In the genomic region with DNA sequence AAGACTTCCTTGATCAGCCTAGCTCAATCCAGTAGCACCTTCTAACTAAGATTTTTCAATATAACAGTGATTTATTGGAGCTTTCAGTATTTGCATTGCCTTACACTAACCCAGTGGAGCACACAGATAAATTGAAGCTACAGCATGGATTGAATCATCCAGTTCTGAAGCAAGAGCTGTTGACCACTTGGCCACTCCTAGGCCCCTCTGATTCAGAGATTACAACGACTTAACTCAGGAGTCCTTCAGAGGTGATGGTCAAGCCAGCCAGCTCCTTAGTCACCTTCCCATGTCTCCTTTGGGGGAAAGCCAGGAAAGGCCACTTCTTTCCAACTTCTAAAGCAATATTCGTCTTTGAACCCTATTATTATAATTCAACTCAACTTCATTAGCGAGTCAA, we compare ENCODE assay signal across 26 cellular contexts.
A peak's percentile ranks its signal among the peaks of the same experiment; 100 is the strongest.
DNase-seq lines count a peak whose midpoint lies in the region; ATAC-seq, FAIRE-seq and TF ChIP-seq lines count a peak whose summit lies in the region.
"Had no signal": no experiment of that assay in that cellular context is flagged by ENCODE, and none has a peak within 500 bp of the region (broad histone marks: within the 10 kb centered on the region; RNA-seq: fewer than 3 reads in every experiment).

No MANE protein-coding gene starts in this region.

- H3K9me3 Mint-ChIP-seq in GM23338, result peaks cover 7% of the 10 kb centered on the region; the same call in 1 of the 3 replicates

- H3K9me3 ChIP-seq in vagina, result no peaks in the 10 kb centered on the region
- H3K9me3 ChIP-seq: BE2C, gastrocnemius medialis, SJSA1 had no signal

- H3K4me1 ChIP-seq in GM23338 (ENCODE audit: insufficient read depth) (peaks cover 21% of the 10 kb centered on the region), vagina (peaks cover 20% of the 10 kb centered on the region)
- H3K4me1 ChIP-seq: BE2C had no signal

- no peaks in the 10 kb centered on the region for H4K20me1 ChIP-seq in GM23338 (replicated peaks; ENCODE audit: insufficient read depth)

- peak overlapping the region; percentile 73; the same call in 1 of the 2 replicates for H3K4me2 ChIP-seq in GM23338

- H3K9me2 ChIP-seq in GM23338 (ENCODE audit: insufficient read depth), result no peaks in the 10 kb centered on the region; the same call in 1 of the 2 replicates

- no peak for TF ChIP-seq POLR2A in vagina (IDR thresholded peaks at IDR 0.05)

- H3K27me3 ChIP-seq in GM23338 (ENCODE audit: insufficient read depth) (no peaks in the 10 kb centered on the region), vagina (no peaks in the 10 kb centered on the region)
- H3K27me3 ChIP-seq: BE2C, gastrocnemius medialis, hepatocyte, SJSA1 had no signal

- H3K27me3 Mint-ChIP-seq in GM23338 (ENCODE audit: insufficient read depth, low read depth, poor library complexity), result peaks cover 8% of the 10 kb centered on the region

- H3K27ac Mint-ChIP-seq in GM23338, result no peak overlapping the region

- ATAC-seq in GM23338, result no peak
- ATAC-seq: left lobe of liver had no signal

- intact Hi-C loops in vagina (cut with DNase I), result loop anchor here (5.0 kb wide), 1 partner anchor 220 kb away; no protein-coding TSS in a partner anchor
- intact Hi-C loops in cardiac septum (cut with DNase I), result loop anchor here (2.0 to 10.0 kb wide), 5 partner anchors 83 to 693 kb away; a partner anchor contains a TSS

- no peaks in the 10 kb centered on the region for H3K79me2 ChIP-seq in GM23338 (replicated peaks; ENCODE audit: insufficient read depth)
- H3K79me2 ChIP-seq: hepatocyte had no signal

- H2AFZ ChIP-seq in GM23338, result no peak overlapping the region

- H3K36me3 ChIP-seq in GM23338 (ENCODE audit: insufficient read depth) (no peaks in the 10 kb centered on the region), vagina (no peaks in the 10 kb centered on the region)
- H3K36me3 ChIP-seq: BE2C, gastrocnemius medialis, SJSA1 had no signal

- H3K4me3 Mint-ChIP-seq in GM23338, result no peak overlapping the region; the same call in 2 of the 3 replicates

- DNase-seq in AG08395 (ENCODE audit: low spot score), result peak; percentile 46
- DNase-seq in GM23338 (ENCODE audit: low spot score), result no peak
- peak; percentile 14 for DNase-seq in RCC 7860 (ENCODE audit: low spot score)
- peak; percentile 19 for DNase-seq in fibroblast of pulmonary artery (ENCODE audit: low read depth)
- DNase-seq in vagina (ENCODE audit: extremely low spot score in 2 of 2), result no peak
- DNase-seq in cerebellar nuclear complex (lab: John Stamatoyannopoulos, UW), result no peak
- DNase-seq in cardiac septum (ENCODE audit: low spot score), result no peak
- DNase-seq in DMS53 treated with DMSO at 0.1 percent for 48 hours (lab: John Stamatoyannopoulos, UW; ENCODE audit: unreplicated experiment), result no peak
- DNase-seq: 8988T; activated CD4-positive, alpha-beta T cell treated with anti-CD3 and anti-CD28 coated beads, Interleukin-2, amount 50 U/mL, for 4 hours; activated naive CD4-positive, alpha-beta T cell treated with anti-CD3 and anti-CD28 coated beads, Interleukin-2, amount 50 U/mL, for 16 hours; BE2C; DMS153; effector memory CD4-positive, alpha-beta T cell; gastrocnemius medialis; GDM1; Kasumi-1; NCI-H187; NCI-H2171 treated with DMSO at 0.1 percent for 48 hours; NCI-H524; NK-92 treated with Interleukin-12 subunit alpha and Interleukin-12 subunit beta, amount 100 ng/mL, for 24 hours; T-helper 1 cell had no signal

- H3K4me3 ChIP-seq in GM23338 (peak overlapping the region; percentile 44; the same call in 1 of the 2 replicates), fibroblast of pulmonary artery (replicated peaks; ENCODE audit: low read depth, low read length) (no peak overlapping the region), vagina (no peak overlapping the region)
- H3K4me3 ChIP-seq: hepatocyte had no signal

- H3F3A ChIP-seq in GM23338 (replicated peaks; ENCODE audit: low read depth), result no peaks in the 10 kb centered on the region

- peaks cover 32% of the 10 kb centered on the region for H3K4me1 Mint-ChIP-seq in GM23338

- no peak for FAIRE-seq in RCC 7860 (lab: Jason Lieb, UNC)

- H3K27ac ChIP-seq in GM23338 (ENCODE audit: low read depth), result no peak overlapping the region
- no peak overlapping the region for H3K27ac ChIP-seq in vagina
- H3K27ac ChIP-seq: coronary artery, gastrocnemius medialis, hepatocyte, SJSA1 had no signal

- TF ChIP-seq CTCF in GM23338 (conservative IDR thresholded peaks at IDR 0.05; ENCODE audit: low read depth in 2 of 2) (no peak), fibroblast of pulmonary artery (IDR thresholded peaks at IDR 0.05; ENCODE audit: low read length, missing control alignments) (no peak), vagina (IDR thresholded peaks at IDR 0.05) (no peak)

- H3K36me3 Mint-ChIP-seq in GM23338 (ENCODE audit: low read depth), result no peaks in the 10 kb centered on the region

TF ChIP-seq in GM23338, 12 proteins besides CTCF, POLR2A, EP300 and RAD21:
- no peak for TF ChIP-seq EZH2 (IDR thresholded peaks at IDR 0.05; ENCODE audit: low read depth, unreplicated experiment)
- TF ChIP-seq, protein P1, sequence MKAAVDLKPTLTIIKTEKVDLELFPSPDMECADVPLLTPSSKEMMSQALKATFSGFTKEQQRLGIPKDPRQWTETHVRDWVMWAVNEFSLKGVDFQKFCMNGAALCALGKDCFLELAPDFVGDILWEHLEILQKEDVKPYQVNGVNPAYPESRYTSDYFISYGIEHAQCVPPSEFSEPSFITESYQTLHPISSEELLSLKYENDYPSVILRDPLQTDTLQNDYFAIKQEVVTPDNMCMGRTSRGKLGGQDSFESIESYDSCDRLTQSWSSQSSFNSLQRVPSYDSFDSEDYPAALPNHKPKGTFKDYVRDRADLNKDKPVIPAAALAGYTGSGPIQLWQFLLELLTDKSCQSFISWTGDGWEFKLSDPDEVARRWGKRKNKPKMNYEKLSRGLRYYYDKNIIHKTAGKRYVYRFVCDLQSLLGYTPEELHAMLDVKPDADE (IDR thresholded peaks at IDR 0.05), result no peak

Comparison
In these comparisons a context has a peak if more than half of its experiments do, and no peak if none do; other contexts are left out.
1. DNase-seq: peak in AG08395 (single experiment), RCC 7860 (single experiment) and fibroblast of pulmonary artery (single experiment); none in GM23338 (single experiment), vagina (0 of 2), cerebellar nuclear complex (0 of 2), cardiac septum (single experiment) and DMS53 treated with DMSO at 0.1 percent for 48 hours (single experiment).